In the genomic region with DNA sequence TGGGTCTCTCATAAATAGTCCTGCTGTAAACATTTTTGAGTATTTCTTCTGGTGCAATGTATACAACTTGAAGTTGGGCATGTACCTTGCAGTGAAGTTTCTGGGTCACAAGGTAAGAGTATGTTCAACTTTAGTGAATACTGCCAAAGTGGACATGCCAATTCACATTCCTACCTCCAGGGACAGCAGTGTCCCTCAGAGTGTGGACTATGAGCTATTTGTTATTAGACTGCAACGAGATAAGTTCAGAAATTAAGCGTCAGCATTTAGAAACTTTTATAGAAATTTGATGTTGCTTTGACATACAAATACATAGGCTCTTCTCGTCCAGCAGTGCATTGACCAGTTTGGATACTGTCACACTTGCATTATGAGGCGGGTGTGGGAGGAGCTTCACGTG, we compare ENCODE assay signal across 10 cellular contexts. TPM values are rescaled to one million over a fixed set of nuclear protein-coding genes. Genes with fewer than 3 reads are reported as not detected.
DNase-seq lines count a peak whose midpoint lies in the region; ATAC-seq, FAIRE-seq and TF ChIP-seq lines count a peak whose summit lies in the region.
"Had no signal": no experiment of that assay in that cellular context is flagged by ENCODE, and none has a peak within 500 bp of the region (broad histone marks: within the 10 kb centered on the region; RNA-seq: fewer than 3 reads in every experiment).

No MANE protein-coding gene starts in this region.

- no peak overlapping the region for H3K27ac ChIP-seq in small intestine (ENCODE audit: low read depth in 1 of 2, low read length in 1 of 2)

- peak; percentile 20 for FAIRE-seq in GM12891 (lab: Jason Lieb, UNC)
- FAIRE-seq in small intestine (lab: Jason Lieb, UNC) = no peak

- no peak for TF ChIP-seq POLR2A in GM12891 (IDR thresholded peaks at IDR 0.05; ENCODE audit: low read depth, low read length)

- no peaks in the 10 kb centered on the region for H3K36me3 ChIP-seq in small intestine (ENCODE audit: control insufficient read depth in 2 of 2, insufficient read depth in 2 of 2, low read length in 2 of 2)

- peaks cover 0 to 7% of the 10 kb centered on the region in 2 donors for H3K4me1 ChIP-seq in small intestine (ENCODE audit: control insufficient read depth in 2 of 2, insufficient read depth in 1 of 2, low read depth in 1 of 2, low read length in 1 of 2)

- no peak overlapping the region for H3K4me3 ChIP-seq in foreskin fibroblast (ENCODE audit: low read depth in 1 of 2, low read length in 2 of 2)
- no peak overlapping the region for H3K4me3 ChIP-seq in small intestine (ENCODE audit: low read depth in 1 of 2, low read length in 2 of 2)

- DNase-seq in GM12891 (ENCODE audit: insufficient read length, low spot score) (no peak), RPMI8226 (peak; percentile 7), foreskin fibroblast (peak in 1 of 2 donors; percentile 15), small intestine (peak; percentile 37), GDM1 (lab: John Stamatoyannopoulos, UW) (no peak), NCI-H1694 (lab: John Stamatoyannopoulos, UW) (no peak)
- DNase-seq in stimulated activated CD4-positive, alpha-beta T cell treated with anti-CD3 and anti-CD28 coated beads, Interleukin-4, amount 100 ng/mL, for 1 hour = no peak
- DNase-seq: activated naive CD8-positive, alpha-beta T cell treated with anti-CD3 and anti-CD28 coated beads, Interleukin-2, amount 10 ng/mL, durations not matched to agents 7 days and 5 days; NCI-H1105 treated with DMSO at 0.1 percent for 48 hours had no signal

- no peak for ATAC-seq in GM19023 (IDR thresholded peaks at IDR 0.05; ENCODE audit: unreplicated experiment)

- H3K27me3 ChIP-seq in small intestine (ENCODE audit: control insufficient read depth in 2 of 2, insufficient read depth in 2 of 2, low read length in 2 of 2) = no peaks in the 10 kb centered on the region

- no peaks in the 10 kb centered on the region for H3K9me3 ChIP-seq in small intestine (ENCODE audit: control insufficient read depth, low read depth)

- peak; percentile 42 for TF ChIP-seq CTCF in foreskin fibroblast (IDR thresholded peaks at IDR 0.05; ENCODE audit: low read depth, low read length)

- WGBS in small intestine, 3 donors = 58 to 69% (median 63%) methylated on average over 5 of the region's 5 CpGs

TF ChIP-seq in GM12891, 5 proteins besides CTCF, POLR2A, EP300 and RAD21:
- TF ChIP-seq TAF1 (IDR thresholded peaks at IDR 0.05; ENCODE audit: low read depth, low read length) = no peak
- no peak for TF ChIP-seq SPI1 (IDR thresholded peaks at IDR 0.05; ENCODE audit: low read depth, low read length)
- TF ChIP-seq PAX5 (IDR thresholded peaks at IDR 0.05; ENCODE audit: insufficient read depth, low read length, severe bottlenecking) = no peak
- no peak for TF ChIP-seq POU2F2 (IDR thresholded peaks at IDR 0.05; ENCODE audit: low read depth, low read length)
- TF ChIP-seq POLR2AphosphoS5 (IDR thresholded peaks at IDR 0.05; ENCODE audit: low read depth, low read length) = no peak

RNA-seq across cellular contexts. Expression of gene ACKR3, which starts 7.2 kb away (rescaled TPM):
- polyA plus RNA-seq in GM12891 (2012; ENCODE audit: low read depth, missing spikeins) = 13.3 TPM
- 10 to 100 TPM in 1 of 3 donors, 1 to 10 TPM in 2; 3.8 to 44.8 (median 3.8) TPM for polyA plus RNA-seq in small intestine

Comparison
In these comparisons a context has a peak if more than half of its experiments do, and no peak if none do; other contexts are left out.
1. DNase-seq: peak in RPMI8226 (single experiment) and small intestine (single experiment); none in GM12891 (single experiment), stimulated activated CD4-positive, alpha-beta T cell treated with anti-CD3 and anti-CD28 coated beads, Interleukin-4, amount 100 ng/mL, for 1 hour (single experiment), GDM1 (single experiment) and NCI-H1694 (single experiment).